11 cellular contexts compared by ENCODE assay signal in the genomic region with DNA sequence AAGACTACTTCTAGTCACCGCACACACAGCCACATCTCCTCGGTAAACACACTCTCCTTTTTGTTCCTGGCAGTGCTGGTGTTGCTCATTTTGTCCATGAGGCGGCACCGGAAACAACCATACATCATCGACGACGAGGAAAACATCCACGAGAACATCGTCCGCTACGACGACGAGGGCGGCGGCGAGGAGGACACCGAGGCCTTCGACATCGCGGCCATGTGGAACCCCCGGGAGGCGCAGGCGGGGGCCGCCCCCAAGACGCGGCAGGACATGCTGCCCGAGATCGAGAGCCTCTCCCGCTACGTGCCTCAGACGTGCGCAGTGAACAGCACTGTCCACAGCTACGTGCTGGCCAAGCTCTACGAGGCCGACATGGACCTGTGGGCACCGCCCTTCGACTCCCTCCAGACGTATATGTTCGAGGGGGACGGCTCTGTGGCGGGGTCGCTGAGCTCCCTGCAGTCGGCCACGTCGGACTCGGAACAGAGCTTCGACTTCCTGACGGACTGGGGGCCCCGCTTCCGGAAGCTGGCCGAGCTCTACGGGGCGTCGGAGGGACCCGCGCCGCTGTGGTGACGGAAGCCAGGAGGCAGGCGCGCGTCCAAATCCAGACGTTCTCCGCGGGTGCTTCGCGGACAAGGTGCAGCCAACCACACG.
DNase-seq lines count a peak whose midpoint lies in the region; ATAC-seq and TF ChIP-seq lines count a peak whose summit lies in the region.
"Had no signal": no experiment of that assay in that cellular context is flagged by ENCODE, and none has a peak within 500 bp of the region (broad histone marks: within the 10 kb centered on the region; RNA-seq: fewer than 3 reads in every experiment).

No MANE protein-coding gene starts in this region.

- TF ChIP-seq EP300 in stomach (IDR thresholded peaks at IDR 0.05), result no peak

- H3K9me3 ChIP-seq in stomach, result no peaks in the 10 kb centered on the region

- DNase-seq in T-cell, result peak in 29 of 34 experiments; percentile 5 to 54 (median 21)
- DNase-seq in activated gamma-delta T cell treated with Interleukin-2 at 50 U/mL for 16 hours, result peak; percentile 12
- DNase-seq in left colon, result no peak
- DNase-seq in stomach, result no peak
- no peak for DNase-seq in NCI-H1417 treated with DMSO at 0.1 percent for 48 hours (lab: John Stamatoyannopoulos, UW)
- DNase-seq in progenitor cell of endocrine pancreas (ENCODE audit: low spot score, unreplicated experiment), result no peak
- DNase-seq: GDM1, OCI-M1 had no signal

- CTCF ChIA-PET in T-cell (lab: Charles Lee), result interaction anchor here (0.5 to 1.3 kb wide), 4 partner anchors 27 to 1715 kb away, joined by 3 read pairs; partner anchors contain the start of gene PHLPP1 (in 1 of the 2)

- peak overlapping the region; percentile 68 to 82 (median 70) for H3K4me3 Mint-ChIP-seq in T-cell
- no peak overlapping the region for H3K4me3 Mint-ChIP-seq in progenitor cell of endocrine pancreas (ENCODE audit: low read depth)

- H3K9me3 Mint-ChIP-seq in T-cell (no peaks in the 10 kb centered on the region), progenitor cell of endocrine pancreas (ENCODE audit: low read depth) (no peaks in the 10 kb centered on the region)

- no peak overlapping the region for H3K27ac ChIP-seq in stomach
- H3K27ac ChIP-seq: VCaP had no signal

- WGBS in stomach, 5 donors, result 71 to 81% (median 72%) methylated on average over 51 to 67 of the region's 67 CpGs

- no peaks in the 10 kb centered on the region for H3K36me3 ChIP-seq in stomach

- H3K36me3 Mint-ChIP-seq in T-cell, result no peaks in the 10 kb centered on the region
- H3K36me3 Mint-ChIP-seq in progenitor cell of endocrine pancreas (ENCODE audit: insufficient read depth), result no peaks in the 10 kb centered on the region

- intact Hi-C loops in left colon (cut with DNase I, micrococcal nuclease) (loop anchor here in 1 of 2 donors (5.0 kb wide), 1 partner anchor 578 kb away; no protein-coding TSS in a partner anchor), stomach (cut with DNase I; ENCODE audit: low total_unique reads) (loop anchor here (10.0 kb wide), 1 partner anchor 571 kb away; no protein-coding TSS in a partner anchor)

- no peaks in the 10 kb centered on the region for H3K27me3 ChIP-seq in stomach

- POLR2A ChIA-PET in T-cell (lab: Charles Lee), result no interaction called here

- H3K4me3 ChIP-seq in stomach, result peak overlapping the region; percentile 14 to 27 (median 16)

- H3K27ac Mint-ChIP-seq in T-cell (peak overlapping the region; percentile 45 to 52), progenitor cell of endocrine pancreas (no peak overlapping the region)

- H3K4me1 ChIP-seq in stomach, result no peaks in the 10 kb centered on the region

- TF ChIP-seq POLR2A in stomach (IDR thresholded peaks at IDR 0.05), result no peak

- peak; percentile 42 to 74 (median 59) for ATAC-seq in T-cell (replicated peaks in 1 of 4)
- ATAC-seq in left colon, result peak; percentile 30
- ATAC-seq in GM18909 (IDR thresholded peaks at IDR 0.05; ENCODE audit: poor library complexity, unreplicated experiment), result no peak
- no peak for ATAC-seq in GM18498 (IDR thresholded peaks at IDR 0.05; ENCODE audit: unreplicated experiment)

- H3K27me3 Mint-ChIP-seq in T-cell, result peaks cover 0 to 14% of the 10 kb centered on the region in 2 donors
- H3K27me3 Mint-ChIP-seq in progenitor cell of endocrine pancreas, result peaks cover 16% of the 10 kb centered on the region

- H3K4me1 Mint-ChIP-seq in T-cell, result peaks cover 0 to 2% (median 2%) of the 10 kb centered on the region in 3 donors
- H3K4me1 Mint-ChIP-seq in progenitor cell of endocrine pancreas (ENCODE audit: low read depth), result peaks cover 16% of the 10 kb centered on the region

- TF ChIP-seq CTCF in stomach (IDR thresholded peaks at IDR 0.05) (no peak), progenitor cell of endocrine pancreas (IDR thresholded peaks at IDR 0.05; ENCODE audit: unreplicated experiment) (no peak)

Comparison
In these comparisons a context has a peak if more than half of its experiments do, and no peak if none do; other contexts are left out.
1. ATAC-seq: peak in T-cell (4 of 4) and left colon (single experiment); none in GM18909 (single experiment) and GM18498 (single experiment).
2. DNase-seq: peak in T-cell (29 of 34) and activated gamma-delta T cell treated with Interleukin-2 at 50 U/mL for 16 hours (single experiment); none in left colon (0 of 2), stomach (single experiment), NCI-H1417 treated with DMSO at 0.1 percent for 48 hours (single experiment) and progenitor cell of endocrine pancreas (single experiment).